In genomic region chr10:45144666-45145065, GRCh38 we compare ENCODE assay signal across 31 cellular contexts.
"Had no signal": no experiment of that assay in that cellular context is flagged by ENCODE, and none has a peak within 500 bp of the region (broad histone marks: within the 10 kb centered on the region; RNA-seq: fewer than 3 reads in every experiment).

No MANE protein-coding gene starts in this region.

- H3K36me3 Mint-ChIP-seq: activated CD8-positive, alpha-beta memory T cell treated with anti-CD3 and anti-CD28 coated beads, Interleukin-2, amount 10 ng/mL, durations not matched to agents 7 days and 5 days; activated naive CD4-positive, alpha-beta T cell treated with anti-CD3 and anti-CD28 coated beads, Interleukin-2, amount 10 ng/mL, durations not matched to agents 7 days and 5 days; activated naive CD8-positive, alpha-beta T cell had no signal

- H3K9me3 Mint-ChIP-seq: activated B cell treated with CpG ODN at 0.5 μM for 24 hours; activated CD4-positive, alpha-beta memory T cell treated with anti-CD3 and anti-CD28 coated beads, Interleukin-2, amount 10 ng/mL, durations not matched to agents 7 days and 5 days; activated naive CD4-positive, alpha-beta T cell treated with anti-CD3 and anti-CD28 coated beads, Interleukin-2, amount 10 ng/mL, durations not matched to agents 7 days and 5 days; activated naive CD8-positive, alpha-beta T cell treated with anti-CD3 and anti-CD28 coated beads, Interleukin-2, amount 50 U/mL, for 24 hours had no signal

- H3K4me1 ChIP-seq: SJCRH30 had no signal

- H3K27me3 ChIP-seq: brain microvascular endothelial cell, SJCRH30 had no signal

- H3K27ac ChIP-seq: brain microvascular endothelial cell, KMS-11, SJCRH30, SK-N-MC, VCaP had no signal

- H3K4me3 Mint-ChIP-seq: activated B cell treated with CpG ODN at 0.5 μM for 24 hours; activated CD4-positive, alpha-beta memory T cell treated with anti-CD3 and anti-CD28 coated beads, Interleukin-2, amount 10 ng/mL, durations not matched to agents 7 days and 5 days; activated CD8-positive, alpha-beta memory T cell treated with anti-CD3 and anti-CD28 coated beads, Interleukin-2, amount 10 ng/mL, durations not matched to agents 7 days and 5 days; activated naive CD4-positive, alpha-beta T cell treated with anti-CD3 and anti-CD28 coated beads, Interleukin-2, amount 10 ng/mL, durations not matched to agents 7 days and 5 days; activated naive CD8-positive, alpha-beta T cell; activated naive CD8-positive, alpha-beta T cell treated with anti-CD3 and anti-CD28 coated beads, Interleukin-2, amount 50 U/mL, for 24 hours had no signal

- H3K27ac Mint-ChIP-seq: activated B cell treated with CpG ODN at 0.5 μM for 24 hours; activated CD4-positive, alpha-beta memory T cell treated with anti-CD3 and anti-CD28 coated beads, Interleukin-2, amount 10 ng/mL, durations not matched to agents 7 days and 5 days; activated CD8-positive, alpha-beta memory T cell treated with anti-CD3 and anti-CD28 coated beads, Interleukin-2, amount 10 ng/mL, durations not matched to agents 7 days and 5 days; activated naive CD4-positive, alpha-beta T cell treated with anti-CD3 and anti-CD28 coated beads, Interleukin-2, amount 10 ng/mL, durations not matched to agents 7 days and 5 days; activated naive CD8-positive, alpha-beta T cell; activated naive CD8-positive, alpha-beta T cell treated with anti-CD3 and anti-CD28 coated beads, Interleukin-2, amount 50 U/mL, for 24 hours had no signal

- H3K4me1 Mint-ChIP-seq: activated B cell treated with CpG ODN at 0.5 μM for 24 hours; activated CD4-positive, alpha-beta memory T cell treated with anti-CD3 and anti-CD28 coated beads, Interleukin-2, amount 10 ng/mL, durations not matched to agents 7 days and 5 days; activated CD8-positive, alpha-beta memory T cell treated with anti-CD3 and anti-CD28 coated beads, Interleukin-2, amount 10 ng/mL, durations not matched to agents 7 days and 5 days; activated naive CD4-positive, alpha-beta T cell treated with anti-CD3 and anti-CD28 coated beads, Interleukin-2, amount 10 ng/mL, durations not matched to agents 7 days and 5 days; activated naive CD8-positive, alpha-beta T cell treated with anti-CD3 and anti-CD28 coated beads, Interleukin-2, amount 50 U/mL, for 24 hours had no signal

- H3K4me3 ChIP-seq: SJCRH30, SK-N-MC had no signal

- DNase-seq: activated B cell treated with CpG ODN at 0.5 μM for 24 hours; activated CD4-positive, alpha-beta memory T cell treated with anti-CD3 and anti-CD28 coated beads, Interleukin-2, amount 10 ng/mL, durations not matched to agents 7 days and 5 days; activated CD4-positive, alpha-beta T cell treated with anti-CD3 and anti-CD28 coated beads for 4 hours; activated CD4-positive, alpha-beta T cell treated with anti-CD3 and anti-CD28 coated beads, Interleukin-2, amount 50 U/mL, for 1 hour; activated CD4-positive, CD25-positive, alpha-beta regulatory T cell treated with anti-CD3 and anti-CD28 coated beads, Interleukin-2, amount 50 U/mL, for 72 hours; activated CD8-positive, alpha-beta memory T cell treated with anti-CD3 and anti-CD28 coated beads for 24 hours; activated CD8-positive, alpha-beta memory T cell treated with anti-CD3 and anti-CD28 coated beads, Interleukin-2, amount 10 ng/mL, durations not matched to agents 7 days and 5 days; activated CD8-positive, alpha-beta memory T cell treated with anti-CD3 and anti-CD28 coated beads, Interleukin-2, amount 50 U/mL, for 48 hours; activated effector memory CD4-positive, alpha-beta T cell treated with Interleukin-2 at 50 U/mL for 16 hours; activated naive CD4-positive, alpha-beta T cell treated with anti-CD3 and anti-CD28 coated beads, Interleukin-2, amount 10 ng/mL, durations not matched to agents 7 days and 5 days; activated naive CD8-positive, alpha-beta T cell treated with anti-CD3 and anti-CD28 coated beads, Interleukin-2, amount 50 U/mL, for 24 hours; activated T-cell treated with anti-CD3 and anti-CD28 coated beads, Interleukin-2, amount 50 U/mL, for 48 hours; amniotic stem cell; aorta; brain microvascular endothelial cell; central memory CD4-positive, alpha-beta T cell; NCI-H1092; NCI-H1417 treated with DMSO at 0.1 percent for 48 hours; NCI-H187 treated with DMSO at 0.1 percent for 48 hours; NCI-H2081; NCI-H2171 treated with DMSO at 0.1 percent for 48 hours; NCI-H2227 treated with DMSO at 0.1 percent for 48 hours; NCI-H446 treated with DMSO at 0.1 percent for 48 hours; NCI-H524; Right ventricle myocardium superior; SJCRH30; T1000 had no signal

- ATAC-seq: activated CD8-positive, alpha-beta memory T cell treated with anti-CD3 and anti-CD28 coated beads, Interleukin-2, amount 10 ng/mL, durations not matched to agents 7 days and 5 days; activated naive CD8-positive, alpha-beta T cell treated with anti-CD3 and anti-CD28 coated beads, Interleukin-2, amount 50 U/mL, for 24 hours had no signal
